In genomic region chr2:221189431-221189830, GRCh38 we compare ENCODE assay signal across 24 cellular contexts.
"Had no signal": no experiment of that assay in that cellular context is flagged by ENCODE, and none has a peak within 500 bp of the region (broad histone marks: within the 10 kb centered on the region; RNA-seq: fewer than 3 reads in every experiment).

No MANE protein-coding gene starts in this region.

- H3K27ac ChIP-seq: breast epithelium, neutrophil, ovary, psoas muscle, right atrium auricular region, spleen, upper lobe of left lung had no signal

- H3K27me3 ChIP-seq: breast epithelium, neutrophil, ovary, right atrium auricular region, spleen, upper lobe of left lung had no signal

- H3K27ac Mint-ChIP-seq: activated CD4-positive, alpha-beta T cell treated with anti-CD3 and anti-CD28 coated beads for 36 hours; activated naive CD8-positive, alpha-beta T cell treated with anti-CD3 and anti-CD28 coated beads for 36 hours; natural killer cell treated with Interleukin-12 subunit alpha and Interleukin-12 subunit beta and Interleukin-15 and Interleukin-18, amount 100 ng/mL, for 72 hours; T-cell had no signal

- DNase-seq: activated CD4-positive, alpha-beta T cell treated with anti-CD3 and anti-CD28 coated beads for 36 hours; activated CD4-positive, alpha-beta T cell treated with anti-CD3 and anti-CD28 coated beads, Interleukin-2, amount 50 U/mL, for 4 hours; activated CD8-positive, alpha-beta memory T cell treated with anti-CD3 and anti-CD28 coated beads, Interleukin-2, amount 50 U/mL, for 48 hours; activated naive CD4-positive, alpha-beta T cell treated with Interleukin-2 at 50 U/mL for 16 hours; activated naive CD8-positive, alpha-beta T cell treated with anti-CD3 and anti-CD28 coated beads for 36 hours; activated T-cell treated with anti-CD3 and anti-CD28 coated beads, Interleukin-2, amount 50 U/mL, for 4 hours; effector memory CD4-positive, alpha-beta T cell; foreskin melanocyte; hippocampal formation; left ventricle myocardium superior; mammary epithelial cell; ovary; psoas muscle; spleen; stimulated activated CD4-positive, alpha-beta T cell treated with anti-CD3 and anti-CD28 coated beads, Interleukin-4, amount 100 ng/mL, for 1 hour; stimulated activated naive CD4-positive, alpha-beta T cell treated with Interleukin-2 at 50 U/mL for 16 hours; T-cell; upper lobe of left lung had no signal

- H3K4me1 ChIP-seq: breast epithelium, psoas muscle, right atrium auricular region, spleen, upper lobe of left lung had no signal

- H3K4me1 Mint-ChIP-seq: activated CD4-positive, alpha-beta T cell treated with anti-CD3 and anti-CD28 coated beads for 36 hours; activated naive CD8-positive, alpha-beta T cell treated with anti-CD3 and anti-CD28 coated beads for 36 hours; central memory CD8-positive, alpha-beta T cell; T-cell had no signal

- H3K9me3 Mint-ChIP-seq: activated naive CD8-positive, alpha-beta T cell treated with anti-CD3 and anti-CD28 coated beads for 36 hours; activated T-cell treated with anti-CD3 and anti-CD28 coated beads, Interleukin-2, amount 50 U/mL, for 4 hours; central memory CD8-positive, alpha-beta T cell; natural killer cell treated with Interleukin-12 subunit alpha and Interleukin-12 subunit beta and Interleukin-15 and Interleukin-18, amount 100 ng/mL, for 72 hours had no signal

- ATAC-seq: activated CD4-positive, alpha-beta T cell treated with anti-CD3 and anti-CD28 coated beads for 36 hours; activated T-cell treated with anti-CD3 and anti-CD28 coated beads, Interleukin-2, amount 50 U/mL, for 4 hours; esophagus mucosa; left ventricle myocardium superior; natural killer cell treated with Interleukin-12 subunit alpha and Interleukin-12 subunit beta and Interleukin-15 and Interleukin-18, amount 100 ng/mL, for 72 hours; psoas muscle; T-cell had no signal

- H3K4me3 Mint-ChIP-seq: activated CD4-positive, alpha-beta T cell treated with anti-CD3 and anti-CD28 coated beads for 36 hours; activated naive CD8-positive, alpha-beta T cell treated with anti-CD3 and anti-CD28 coated beads for 36 hours; activated T-cell treated with anti-CD3 and anti-CD28 coated beads, Interleukin-2, amount 50 U/mL, for 4 hours; central memory CD8-positive, alpha-beta T cell; natural killer cell treated with Interleukin-12 subunit alpha and Interleukin-12 subunit beta and Interleukin-15 and Interleukin-18, amount 100 ng/mL, for 72 hours; T-cell had no signal

- H3K9me3 ChIP-seq: breast epithelium, neutrophil, ovary, psoas muscle, upper lobe of left lung had no signal

- H3K27me3 Mint-ChIP-seq: activated naive CD8-positive, alpha-beta T cell treated with anti-CD3 and anti-CD28 coated beads for 36 hours had no signal

- H3K36me3 Mint-ChIP-seq: activated naive CD8-positive, alpha-beta T cell treated with anti-CD3 and anti-CD28 coated beads for 36 hours; natural killer cell treated with Interleukin-12 subunit alpha and Interleukin-12 subunit beta and Interleukin-15 and Interleukin-18, amount 100 ng/mL, for 72 hours; T-cell had no signal

- H3K4me3 ChIP-seq: breast epithelium, ovary, psoas muscle, right atrium auricular region, spleen, upper lobe of left lung had no signal

- H3K36me3 ChIP-seq: breast epithelium, neutrophil, ovary, right atrium auricular region, spleen, upper lobe of left lung had no signal
